In the genomic region with DNA sequence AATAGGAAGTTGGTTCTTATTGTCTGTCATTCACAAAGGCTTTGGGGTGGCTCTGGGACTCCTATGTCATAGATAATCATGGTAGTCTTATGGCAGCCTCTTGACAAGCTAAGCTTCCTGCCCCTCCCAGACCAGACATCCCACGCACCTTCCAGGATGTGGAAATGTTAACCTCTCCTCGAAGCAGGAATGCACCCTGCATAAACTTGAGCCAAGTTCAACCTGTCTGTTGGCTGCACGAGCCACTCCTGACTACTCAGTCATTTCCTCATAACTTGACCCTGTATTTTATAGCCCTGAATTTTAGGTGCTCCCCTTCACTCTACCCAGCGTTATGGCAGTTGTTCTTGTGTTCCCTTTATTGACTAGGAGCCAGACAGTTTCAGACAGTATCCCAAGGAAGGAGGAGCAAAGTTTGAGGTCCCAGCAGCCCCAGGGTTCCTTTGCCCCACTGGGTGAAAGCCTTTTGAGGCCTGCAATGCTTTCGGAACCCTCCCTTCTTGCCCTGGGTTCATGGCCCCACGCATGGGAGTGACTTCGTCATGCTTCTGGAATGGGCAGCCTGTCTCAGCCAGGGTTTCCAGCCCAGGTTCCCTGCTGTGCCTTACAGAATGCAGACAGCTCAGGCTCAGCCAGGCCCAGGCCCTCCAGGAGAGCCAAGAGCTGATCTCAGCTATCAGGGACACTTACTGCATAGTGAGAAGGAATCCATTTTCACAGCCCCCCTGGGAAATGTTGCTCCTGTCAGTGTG, we compare ENCODE assay signal across 10 cellular contexts. TPM values are rescaled to one million over a fixed set of nuclear protein-coding genes. Genes with fewer than 3 reads are reported as not detected.
DNase-seq lines count a peak whose midpoint lies in the region; ATAC-seq and TF ChIP-seq lines count a peak whose summit lies in the region.
"Had no signal": no experiment of that assay in that cellular context is flagged by ENCODE, and none has a peak within 500 bp of the region (broad histone marks: within the 10 kb centered on the region; RNA-seq: fewer than 3 reads in every experiment).

No MANE protein-coding gene starts in this region.

- intact Hi-C loops in esophagus squamous epithelium (cut with DNase I) = loop anchor here (10.0 kb wide), 1 partner anchor 61 kb away; no protein-coding TSS in a partner anchor

- H3K36me3 ChIP-seq in esophagus squamous epithelium = no peaks in the 10 kb centered on the region

- H3K4me3 ChIP-seq in esophagus squamous epithelium = no peak overlapping the region

- DNase-seq in 8988T (peak; percentile 22), LoVo (ENCODE audit: low spot score) (peak; percentile 67), esophagus squamous epithelium (lab: John Stamatoyannopoulos, UW) (no peak), mucosa of gallbladder (ENCODE audit: low spot score) (peak; percentile 44), NCI-H2107 (lab: John Stamatoyannopoulos, UW) (no peak), SK-N-DZ (ENCODE audit: low spot score) (no peak), CD1c-positive myeloid dendritic cell (ENCODE audit: extremely low spot score) (no peak)
- DNase-seq: activated naive CD8-positive, alpha-beta T cell treated with anti-CD3 and anti-CD28 coated beads, Interleukin-2, amount 10 ng/mL, durations not matched to agents 7 days and 5 days; NCI-H146 had no signal

- H3K27ac ChIP-seq in esophagus squamous epithelium = peak overlapping the region; percentile 73 to 76 (median 76)

- H3K27me3 ChIP-seq in esophagus squamous epithelium = no peaks in the 10 kb centered on the region

- H3K9me3 ChIP-seq in esophagus squamous epithelium = no peaks in the 10 kb centered on the region

- WGBS in esophagus squamous epithelium, 2 donors = 39 to 41% methylated on average over 4 to 7 of the region's 7 CpGs

- TF ChIP-seq CTCF in esophagus squamous epithelium (IDR thresholded peaks at IDR 0.05) = no peak

- H3K4me1 ChIP-seq in esophagus squamous epithelium = peaks cover 0 to 22% (median 8%) of the 10 kb centered on the region in 3 donors

- ATAC-seq in activated CD4-positive, CD25-positive, alpha-beta regulatory T cell treated with anti-CD3 and anti-CD28 coated beads, Interleukin-2, amount 50 U/mL, for 24 hours = no peak

- no peak for TF ChIP-seq POLR2A in esophagus squamous epithelium (IDR thresholded peaks at IDR 0.05)

RNA-seq across cellular contexts. Expression of gene INO80C, which starts 15.6 kb away (rescaled TPM):
- 10 to 100 TPM; 13.2 to 30.1 (median 17.9) TPM for total RNA-seq in esophagus squamous epithelium
- total RNA-seq in mucosa of gallbladder = 33.5 TPM
- polyA plus RNA-seq in SK-N-DZ (2014; cell fraction: cytosol; rRNA removed) = 3.7 and 7.2 TPM in 2 replicates
- polyA plus RNA-seq in SK-N-DZ (2014; cell fraction: nucleus; rRNA removed) = 8.6 and 29.1 TPM in 2 replicates

Comparison
In these comparisons a context has a peak if more than half of its experiments do, and no peak if none do; other contexts are left out.
1. DNase-seq: peak in 8988T (single experiment), LoVo (single experiment) and mucosa of gallbladder (single experiment); none in esophagus squamous epithelium (single experiment), NCI-H2107 (single experiment), SK-N-DZ (single experiment) and CD1c-positive myeloid dendritic cell (single experiment).